In the genomic region with DNA sequence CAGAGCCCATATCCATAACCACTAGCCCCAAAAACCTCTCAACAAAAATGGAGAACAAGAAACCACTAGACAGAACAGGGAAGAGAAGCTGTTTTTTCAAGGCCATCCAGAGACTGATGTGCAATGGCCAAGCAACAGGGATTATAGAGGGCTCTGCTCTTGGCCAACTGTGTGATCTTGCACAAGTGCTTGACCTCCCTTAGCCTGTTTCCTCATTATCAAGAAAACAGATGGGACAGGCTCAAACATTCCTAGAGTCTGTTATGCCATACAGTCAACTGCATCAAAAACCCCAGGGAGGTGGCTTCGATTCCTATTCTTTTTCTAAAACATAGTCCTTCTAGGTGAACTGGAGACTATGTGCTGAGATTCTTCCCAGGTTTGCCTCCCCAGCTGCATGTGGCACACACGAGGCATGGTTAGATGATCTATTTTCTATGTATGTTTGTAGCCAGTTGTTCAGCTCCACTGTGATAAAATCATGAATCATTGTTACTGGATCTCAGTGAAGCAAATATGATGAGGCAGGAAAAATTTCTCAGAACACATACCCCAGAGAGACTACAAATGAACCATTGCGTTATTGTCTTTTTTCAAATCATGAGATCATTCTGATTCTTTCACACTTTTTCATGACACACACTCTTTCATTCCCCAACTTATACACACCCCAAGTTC, we compare ENCODE assay signal across 9 cellular contexts.
A peak's percentile ranks its signal among the peaks of the same experiment; 100 is the strongest.
DNase-seq lines count a peak whose midpoint lies in the region; ATAC-seq and TF ChIP-seq lines count a peak whose summit lies in the region.
"Had no signal": no experiment of that assay in that cellular context is flagged by ENCODE, and none has a peak within 500 bp of the region (broad histone marks: within the 10 kb centered on the region; RNA-seq: fewer than 3 reads in every experiment).

No MANE protein-coding gene starts in this region.

- H3K27me3 ChIP-seq in left ventricle myocardium inferior (ENCODE audit: low read depth) = no peaks in the 10 kb centered on the region
- no peaks in the 10 kb centered on the region for H3K27me3 ChIP-seq in skeletal muscle satellite cell (ENCODE audit: control insufficient read depth, insufficient read depth, low read length)

- H3K4me1 ChIP-seq in left ventricle myocardium inferior (peaks cover 71% of the 10 kb centered on the region), skeletal muscle satellite cell (ENCODE audit: control insufficient read depth, insufficient read depth, low read length) (peaks cover 36% of the 10 kb centered on the region)

- H3K9me3 ChIP-seq in left ventricle myocardium inferior (replicated peaks) (no peaks in the 10 kb centered on the region), skeletal muscle satellite cell (replicated peaks; ENCODE audit: low read length) (peaks cover 3% of the 10 kb centered on the region)

- no peak for ATAC-seq in HG03520 (IDR thresholded peaks at IDR 0.05; ENCODE audit: unreplicated experiment)

- no peak for TF ChIP-seq CTCF in left ventricle myocardium inferior (IDR thresholded peaks at IDR 0.05; ENCODE audit: borderline replicate concordance)

- no peak overlapping the region for H3K4me2 ChIP-seq in skeletal muscle satellite cell (ENCODE audit: low read length)

- peak overlapping the region; percentile 76 for H3K27ac ChIP-seq in left ventricle myocardium inferior (replicated peaks)

- peak overlapping the region; percentile 39 for H3K9ac ChIP-seq in skeletal muscle satellite cell (ENCODE audit: low read depth, low read length)

- H3K4me3 ChIP-seq in left ventricle myocardium inferior (no peak overlapping the region), skeletal muscle satellite cell (ENCODE audit: low read length) (no peak overlapping the region)

- intact Hi-C loops in left ventricle myocardium inferior (cut with micrococcal nuclease) = loop anchor here (2.0 kb wide), 1 partner anchor 65 kb away; no protein-coding TSS in a partner anchor

- DNase-seq in HCEC 1CT (peak; percentile 81), amniotic epithelial cell (ENCODE audit: low read depth) (peak; percentile 98), left ventricle myocardium inferior (peak; percentile 23), occipital lobe (lab: John Stamatoyannopoulos, UW) (no peak), DMS53 (lab: John Stamatoyannopoulos, UW) (no peak), NCI-H69 (lab: John Stamatoyannopoulos, UW) (no peak)
- DNase-seq: activated CD4-positive, alpha-beta T cell treated with anti-CD3 and anti-CD28 coated beads, Interleukin-2, amount 10 ng/mL, durations not matched to agents 24 days and 14 days had no signal

- H3K36me3 ChIP-seq in left ventricle myocardium inferior = no peaks in the 10 kb centered on the region
- no peaks in the 10 kb centered on the region for H3K36me3 ChIP-seq in skeletal muscle satellite cell (ENCODE audit: insufficient read depth, low read length)

Comparison
In these comparisons a context has a peak if more than half of its experiments do, and no peak if none do; other contexts are left out.
1. DNase-seq: peak in HCEC 1CT (single experiment), amniotic epithelial cell (single experiment) and left ventricle myocardium inferior (single experiment); none in occipital lobe (single experiment), DMS53 (single experiment) and NCI-H69 (single experiment).